ENCODE assay signal across 11 cellular contexts in genomic region chr7:28815369-28815927, GRCh38.
DNase-seq lines count a peak whose midpoint lies in the region; ATAC-seq, FAIRE-seq and TF ChIP-seq lines count a peak whose summit lies in the region.
"Had no signal": no experiment of that assay in that cellular context is flagged by ENCODE, and none has a peak within 500 bp of the region (broad histone marks: within the 10 kb centered on the region; RNA-seq: fewer than 3 reads in every experiment).

No MANE protein-coding gene starts in this region.

- ATAC-seq in A549 (no peak), GM19351 (IDR thresholded peaks at IDR 0.05; ENCODE audit: unreplicated experiment) (peak; percentile 42), HG02870 (IDR thresholded peaks at IDR 0.05; ENCODE audit: unreplicated experiment) (peak; percentile 36), HG03575 (IDR thresholded peaks at IDR 0.05; ENCODE audit: extremely low read depth, insufficient number of reproducible peaks, low FRiP score, unreplicated experiment) (peak; percentile 17)

- DNase-seq in A549 (ENCODE audit: low read depth in 1 of 2, low spot score in 1 of 2) (no peak), CD1c-positive myeloid dendritic cell (ENCODE audit: extremely low spot score) (no peak), NCI-H146 (lab: John Stamatoyannopoulos, UW) (no peak), GM13976 (ENCODE audit: low spot score) (no peak)
- DNase-seq in stimulated activated CD8-positive, alpha-beta memory T cell treated with anti-CD3 and anti-CD28 coated beads, Interleukin-4, amount 100 ng/mL, for 48 hours = no peak
- DNase-seq: mesenchymal stem cell, NCI-H2081 treated with DMSO at 0.1 percent for 48 hours had no signal

- no peaks in the 10 kb centered on the region for H3K4me1 ChIP-seq in A549

- POLR2A ChIA-PET in A549 (lab: Yijun Ruan, JAX) = no interaction called here

- no peak for FAIRE-seq in A549 (lab: Jason Lieb, UNC)
- FAIRE-seq: A204.1 had no signal

- H3K9me3 ChIP-seq in A549 = no peaks in the 10 kb centered on the region

- H3K27ac ChIP-seq in A549 = no peak overlapping the region

- in situ Hi-C loops in GM13976 (cut with MboI; ENCODE audit: low sequenced_read_pairs, unreplicated experiment) = no loop called here

- TF ChIP-seq RAD21 in A549 (conservative IDR thresholded peaks at IDR 0.05 in 1 of 2, IDR thresholded peaks at IDR 0.05 in 1 of 2) = no peak

- CTCF ChIA-PET in A549 (lab: Yijun Ruan, JAX) = no interaction called here

- 64% methylated on average over 1 of the region's 1 CpG for WGBS in A549 (ENCODE audit: missing lambda C conversion rate)

- no peak overlapping the region for H3K4me2 ChIP-seq in A549

- no peak overlapping the region for H3K4me3 ChIP-seq in A549

- TF ChIP-seq POLR2A in A549 (IDR thresholded peaks at IDR 0.05; ENCODE audit: low read length) = no peak

- TF ChIP-seq CTCF in A549 (IDR thresholded peaks at IDR 0.05) (no peak), GM13976 (IDR thresholded peaks at IDR 0.05; ENCODE audit: borderline replicate concordance, control extremely low read depth, extremely low read depth, insufficient read depth, missing control alignments) (no peak)

- no peak for TF ChIP-seq EP300 in A549 (IDR thresholded peaks at IDR 0.05)

TF ChIP-seq in A549, 52 proteins besides CTCF, POLR2A, EP300 and RAD21:
- TF ChIP-seq, protein P1, sequence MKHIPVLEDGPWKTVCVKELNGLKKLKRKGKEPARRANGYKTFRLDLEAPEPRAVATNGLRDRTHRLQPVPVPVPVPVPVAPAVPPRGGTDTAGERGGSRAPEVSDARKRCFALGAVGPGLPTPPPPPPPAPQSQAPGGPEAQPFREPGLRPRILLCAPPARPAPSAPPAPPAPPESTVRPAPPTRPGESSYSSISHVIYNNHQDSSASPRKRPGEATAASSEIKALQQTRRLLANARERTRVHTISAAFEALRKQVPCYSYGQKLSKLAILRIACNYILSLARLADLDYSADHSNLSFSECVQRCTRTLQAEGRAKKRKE (CRISPR knock-in tag; IDR thresholded peaks at IDR 0.05; ENCODE audit: low read depth) = no peak
- peak; percentile 43 for TF ChIP-seq MAFK (IDR thresholded peaks at IDR 0.05; ENCODE audit: partially characterized antibody)

Comparison
In these comparisons a context has a peak if more than half of its experiments do, and no peak if none do; other contexts are left out.
1. ATAC-seq: peak in GM19351 (single experiment), HG02870 (single experiment) and HG03575 (single experiment); none in A549 (0 of 2).